ENCODE assay signal across 37 cellular contexts in genomic region chr2:102018823-102019445, GRCh38. TPM values are rescaled to one million over a fixed set of nuclear protein-coding genes. Genes with fewer than 3 reads are reported as not detected.
DNase-seq lines count a peak whose midpoint lies in the region; ATAC-seq and TF ChIP-seq lines count a peak whose summit lies in the region.
"Had no signal": no experiment of that assay in that cellular context is flagged by ENCODE, and none has a peak within 500 bp of the region (broad histone marks: within the 10 kb centered on the region; RNA-seq: fewer than 3 reads in every experiment).

No MANE protein-coding gene starts in this region.

- H3K27ac ChIP-seq in neutrophil (peak overlapping the region; percentile 43), testis (peak overlapping the region in 1 of 2 donors; percentile 73), ascending aorta (no peak overlapping the region), left lung (no peak overlapping the region)
- H3K27ac ChIP-seq: epithelial cell of prostate, gastroesophageal sphincter, neural progenitor cell, SJCRH30, thyroid gland, vagina had no signal

- no peaks in the 10 kb centered on the region for H3K27me3 ChIP-seq in neutrophil
- H3K27me3 ChIP-seq in testis, result no peaks in the 10 kb centered on the region
- H3K27me3 ChIP-seq in ascending aorta, result no peaks in the 10 kb centered on the region
- H3K27me3 ChIP-seq in left lung, result no peaks in the 10 kb centered on the region
- H3K27me3 ChIP-seq: BE2C, gastroesophageal sphincter, SJCRH30, thyroid gland, vagina had no signal

- peak overlapping the region in 1 of 2 donors; percentile 1 for H3K4me3 Mint-ChIP-seq in activated T-cell treated with anti-CD3 and anti-CD28 coated beads, Interleukin-2, amount 50 U/mL, for 72 hours
- H3K4me3 Mint-ChIP-seq: activated CD8-positive, alpha-beta T cell treated with anti-CD3 and anti-CD28 coated beads for 36 hours; activated naive CD8-positive, alpha-beta T cell treated with anti-CD3 and anti-CD28 coated beads, Interleukin-2, amount 10 ng/mL, durations not matched to agents 7 days and 5 days; brain; CD8-positive, alpha-beta memory T cell; immature natural killer cell; memory B cell; neural progenitor cell; stimulated activated naive CD8-positive, alpha-beta T cell treated with anti-CD3 and anti-CD28 coated beads, Interleukin-15, amount 100 ng/mL, for 72 hours; T-cell had no signal

- H3K4me3 ChIP-seq in choroid plexus epithelial cell (ENCODE audit: low read depth, low read length) (no peak overlapping the region), neutrophil (ENCODE audit: low read depth in 1 of 2, low read length in 1 of 2) (no peak overlapping the region), testis (no peak overlapping the region), ascending aorta (no peak overlapping the region), left lung (no peak overlapping the region)
- H3K4me3 ChIP-seq: gastroesophageal sphincter, neural progenitor cell, SJCRH30, thyroid gland, vagina had no signal

- WGBS in testis, 2 donors, result 41 to 50% methylated on average over 8 of the region's 8 CpGs

- peaks cover 96% of the 10 kb centered on the region for H3K36me3 ChIP-seq in neutrophil
- no peaks in the 10 kb centered on the region for H3K36me3 ChIP-seq in testis (ENCODE audit: low read depth, missing control alignments)
- H3K36me3 ChIP-seq in ascending aorta, result no peaks in the 10 kb centered on the region
- H3K36me3 ChIP-seq in left lung, result peaks cover 0 to 96% of the 10 kb centered on the region in 2 donors
- H3K36me3 ChIP-seq: BE2C, gastroesophageal sphincter, neural progenitor cell, SJCRH30, thyroid gland, vagina had no signal

- no peak for TF ChIP-seq POLR2A in testis (IDR thresholded peaks at IDR 0.05)

- ATAC-seq in activated T-cell treated with anti-CD3 and anti-CD28 coated beads, Interleukin-2, amount 50 U/mL, for 72 hours (replicated peaks in 1 of 2), result peak; percentile 44 to 53
- no peak for ATAC-seq in left lung
- ATAC-seq: activated CD8-positive, alpha-beta T cell treated with anti-CD3 and anti-CD28 coated beads for 36 hours; gastroesophageal sphincter; HCT116; sciatic nerve; stimulated activated naive CD8-positive, alpha-beta T cell treated with anti-CD3 and anti-CD28 coated beads, Interleukin-15, amount 100 ng/mL, for 72 hours; T-cell had no signal

- no peak for TF ChIP-seq CTCF in choroid plexus epithelial cell (conservative IDR thresholded peaks at IDR 0.05; ENCODE audit: low read depth, low read length)
- TF ChIP-seq CTCF in neutrophil (IDR thresholded peaks at IDR 0.05), result no peak
- no peak for TF ChIP-seq CTCF in testis (IDR thresholded peaks at IDR 0.05)
- no peak for TF ChIP-seq CTCF in ascending aorta (IDR thresholded peaks at IDR 0.05)
- no peak for TF ChIP-seq CTCF in left lung (IDR thresholded peaks at IDR 0.05)

- DNase-seq in activated T-cell treated with anti-CD3 and anti-CD28 coated beads, Interleukin-2, amount 50 U/mL, for 72 hours, result no peak
- no peak for DNase-seq in activated T-cell treated with anti-CD3 and anti-CD28 coated beads for 4 hours
- peak; percentile 63 for DNase-seq in choroid plexus epithelial cell (ENCODE audit: low read depth)
- DNase-seq in testis, result no peak
- no peak for DNase-seq in ascending aorta (ENCODE audit: low spot score in 2 of 2)
- DNase-seq in effector CD8-positive, alpha-beta T cell (lab: John Stamatoyannopoulos, UW), result no peak
- no peak for DNase-seq in left lung
- DNase-seq: ACHN; activated CD8-positive, alpha-beta T cell treated with anti-CD3 and anti-CD28 coated beads for 36 hours; activated effector memory CD4-positive, alpha-beta T cell treated with anti-CD3 and anti-CD28 coated beads, Interleukin-2, amount 50 U/mL, for 16 hours; activated naive CD8-positive, alpha-beta T cell treated with anti-CD3 and anti-CD28 coated beads, Interleukin-2, amount 10 ng/mL, durations not matched to agents 7 days and 5 days; BE2C; CD8-positive, alpha-beta memory T cell; DMS153; GF-D8; hippocampal formation; immature natural killer cell; Karpas-422; MV-4-11; NCI-H1436 treated with DMSO at 0.1 percent for 48 hours; NCI-H2107; NCI-H82; SJCRH30; stimulated activated naive CD8-positive, alpha-beta T cell treated with anti-CD3 and anti-CD28 coated beads, Interleukin-15, amount 100 ng/mL, for 72 hours; T-cell; thyroid gland had no signal

- H3K9me3 ChIP-seq in neutrophil (no peaks in the 10 kb centered on the region), testis (no peaks in the 10 kb centered on the region), ascending aorta (no peaks in the 10 kb centered on the region), left lung (no peaks in the 10 kb centered on the region)
- H3K9me3 ChIP-seq: BE2C, gastroesophageal sphincter, SJCRH30, thyroid gland, vagina had no signal

- H3K27ac Mint-ChIP-seq in activated T-cell treated with anti-CD3 and anti-CD28 coated beads, Interleukin-2, amount 50 U/mL, for 72 hours, result no peak overlapping the region
- H3K27ac Mint-ChIP-seq: activated CD8-positive, alpha-beta T cell treated with anti-CD3 and anti-CD28 coated beads for 36 hours; activated naive CD8-positive, alpha-beta T cell treated with anti-CD3 and anti-CD28 coated beads, Interleukin-2, amount 10 ng/mL, durations not matched to agents 7 days and 5 days; brain; CD8-positive, alpha-beta memory T cell; immature natural killer cell; memory B cell; neural progenitor cell; progenitor cell of endocrine pancreas; stimulated activated naive CD8-positive, alpha-beta T cell treated with anti-CD3 and anti-CD28 coated beads, Interleukin-15, amount 100 ng/mL, for 72 hours; T-cell had no signal

- intact Hi-C loops in testis (cut with DNase I; ENCODE audit: low total_unique reads) (no loop called here), ascending aorta (cut with DNase I) (no loop called here), left lung (cut with DNase I) (loop anchor here in 1 of 2 donors (10.0 kb wide), 1 partner anchor 416 kb away; no protein-coding TSS in a partner anchor)

- H3K4me1 ChIP-seq in neutrophil (ENCODE audit: control insufficient read depth in 1 of 2, insufficient read depth in 1 of 2, low read depth in 1 of 2, low read length in 1 of 2) (peaks cover 8 to 11% of the 10 kb centered on the region in 2 experiments), testis (peaks cover 21% of the 10 kb centered on the region), ascending aorta (peaks cover 0 to 3% of the 10 kb centered on the region in 2 donors), left lung (peaks cover 9 to 35% of the 10 kb centered on the region in 2 donors)
- H3K4me1 ChIP-seq: BE2C, neural progenitor cell, SJCRH30 had no signal

- no peaks in the 10 kb centered on the region for H3K27me3 Mint-ChIP-seq in activated T-cell treated with anti-CD3 and anti-CD28 coated beads, Interleukin-2, amount 50 U/mL, for 72 hours (ENCODE audit: low read depth)

- peaks cover 0 to 6% of the 10 kb centered on the region in 2 donors for H3K36me3 Mint-ChIP-seq in activated T-cell treated with anti-CD3 and anti-CD28 coated beads, Interleukin-2, amount 50 U/mL, for 72 hours (ENCODE audit: insufficient read depth in 2 of 2)
- H3K36me3 Mint-ChIP-seq: activated naive CD8-positive, alpha-beta T cell treated with anti-CD3 and anti-CD28 coated beads, Interleukin-2, amount 10 ng/mL, durations not matched to agents 7 days and 5 days; brain; immature natural killer cell; memory B cell; neural progenitor cell; T-cell had no signal

- H3K4me1 Mint-ChIP-seq in activated T-cell treated with anti-CD3 and anti-CD28 coated beads, Interleukin-2, amount 50 U/mL, for 72 hours (ENCODE audit: low read depth), result peaks cover 61% of the 10 kb centered on the region
- H3K4me1 Mint-ChIP-seq: immature natural killer cell, neural progenitor cell had no signal

- H3K9me3 Mint-ChIP-seq in activated T-cell treated with anti-CD3 and anti-CD28 coated beads, Interleukin-2, amount 50 U/mL, for 72 hours, result no peaks in the 10 kb centered on the region
- H3K9me3 Mint-ChIP-seq: CD8-positive, alpha-beta memory T cell; immature natural killer cell; memory B cell; stimulated activated naive CD8-positive, alpha-beta T cell treated with anti-CD3 and anti-CD28 coated beads, Interleukin-15, amount 100 ng/mL, for 72 hours; T-cell had no signal

RNA-seq across cellular contexts. Expression of gene IL1R2, which starts 27.2 kb away (rescaled TPM):
- total RNA-seq in activated T-cell treated with anti-CD3 and anti-CD28 coated beads, Interleukin-2, amount 50 U/mL, for 72 hours, result 10 to 100 TPM in 1 of 2 donors, 1 to 10 TPM in 1; 8.2 to 11.0 TPM
- total RNA-seq in testis (1 to 10 TPM; 2.7 to 3.7 TPM), ascending aorta (25.4 TPM), left lung (100 to 1,000 TPM in 1 of 2 donors, 1 to 10 TPM in 1; 4.9 to 195 TPM)
- 2.2 TPM for polyA plus RNA-seq in testis (ENCODE audit: insufficient read depth, low read depth, low replicate concordance)
- total RNA-seq: chondrocyte, progenitor cell of endocrine pancreas, SJCRH30 had no signal
- polyA plus RNA-seq: CD8-positive, alpha-beta memory T cell had no signal
